In genomic region chr16:700684-701584, GRCh38 we compare ENCODE assay signal across 2 cellular contexts.
A peak's percentile ranks its signal among the peaks of the same experiment; 100 is the strongest.
TF ChIP-seq lines count a peak whose summit lies in the region.

No MANE protein-coding gene starts in this region.

TF ChIP-seq in HEK293, 187 proteins besides CTCF, POLR2A, EP300 and RAD21 (continued from another document and continues in another):
- no peak for TF ChIP-seq PRDM4 (tag by site-specific recombination; IDR thresholded peaks at IDR 0.05)
- peak; percentile 82 for TF ChIP-seq REST (tag by site-specific recombination; IDR thresholded peaks at IDR 0.05)
- TF ChIP-seq ZNF747 (tag by site-specific recombination; IDR thresholded peaks at IDR 0.05) = no peak
- TF ChIP-seq ZFP69B (tag by site-specific recombination; IDR thresholded peaks at IDR 0.05) = no peak
- TF ChIP-seq ZNF157 (tag by site-specific recombination; IDR thresholded peaks at IDR 0.05) = no peak
- peak; percentile 6; the same call in 1 of the 2 replicates for TF ChIP-seq ZIC2 (tag by site-specific recombination; IDR thresholded peaks at IDR 0.05)
- TF ChIP-seq ZNF292 (tag by site-specific recombination; IDR thresholded peaks at IDR 0.05; ENCODE audit: borderline replicate concordance, low read depth) = no peak
- TF ChIP-seq ZNF202 (tag by site-specific recombination; IDR thresholded peaks at IDR 0.05; ENCODE audit: borderline replicate concordance) = no peak
- TF ChIP-seq, protein P1, sequence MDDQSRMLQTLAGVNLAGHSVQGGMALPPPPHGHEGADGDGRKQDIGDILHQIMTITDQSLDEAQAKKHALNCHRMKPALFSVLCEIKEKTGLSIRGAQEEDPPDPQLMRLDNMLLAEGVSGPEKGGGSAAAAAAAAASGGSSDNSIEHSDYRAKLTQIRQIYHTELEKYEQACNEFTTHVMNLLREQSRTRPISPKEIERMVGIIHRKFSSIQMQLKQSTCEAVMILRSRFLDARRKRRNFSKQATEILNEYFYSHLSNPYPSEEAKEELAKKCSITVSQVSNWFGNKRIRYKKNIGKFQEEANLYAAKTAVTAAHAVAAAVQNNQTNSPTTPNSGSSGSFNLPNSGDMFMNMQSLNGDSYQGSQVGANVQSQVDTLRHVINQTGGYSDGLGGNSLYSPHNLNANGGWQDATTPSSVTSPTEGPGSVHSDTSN (CRISPR knock-in tag; IDR thresholded peaks at IDR 0.05) = peak; percentile 90
- no peak for TF ChIP-seq ZNF362 (tag by site-specific recombination; IDR thresholded peaks at IDR 0.05)
- TF ChIP-seq ZNF391 (tag by site-specific recombination; IDR thresholded peaks at IDR 0.05; ENCODE audit: borderline replicate concordance, low read depth) = no peak
- no peak for TF ChIP-seq ZNF23 (tag by site-specific recombination; IDR thresholded peaks at IDR 0.05; ENCODE audit: borderline replicate concordance)
- no peak for TF ChIP-seq KLF8 (tag by site-specific recombination; IDR thresholded peaks at IDR 0.05)
- TF ChIP-seq SALL2 (tag by site-specific recombination; IDR thresholded peaks at IDR 0.05; ENCODE audit: borderline replicate concordance) = no peak
- TF ChIP-seq, protein P2, sequence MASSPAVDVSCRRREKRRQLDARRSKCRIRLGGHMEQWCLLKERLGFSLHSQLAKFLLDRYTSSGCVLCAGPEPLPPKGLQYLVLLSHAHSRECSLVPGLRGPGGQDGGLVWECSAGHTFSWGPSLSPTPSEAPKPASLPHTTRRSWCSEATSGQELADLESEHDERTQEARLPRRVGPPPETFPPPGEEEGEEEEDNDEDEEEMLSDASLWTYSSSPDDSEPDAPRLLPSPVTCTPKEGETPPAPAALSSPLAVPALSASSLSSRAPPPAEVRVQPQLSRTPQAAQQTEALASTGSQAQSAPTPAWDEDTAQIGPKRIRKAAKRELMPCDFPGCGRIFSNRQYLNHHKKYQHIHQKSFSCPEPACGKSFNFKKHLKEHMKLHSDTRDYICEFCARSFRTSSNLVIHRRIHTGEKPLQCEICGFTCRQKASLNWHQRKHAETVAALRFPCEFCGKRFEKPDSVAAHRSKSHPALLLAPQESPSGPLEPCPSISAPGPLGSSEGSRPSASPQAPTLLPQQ (tag by site-specific recombination; IDR thresholded peaks at IDR 0.05) = no peak
- TF ChIP-seq ZNF10 (tag by site-specific recombination; IDR thresholded peaks at IDR 0.05) = no peak

TF ChIP-seq in WTC11, 78 proteins besides CTCF, POLR2A, EP300 and RAD21 (continued from another document and continues in another):
- TF ChIP-seq AR (CRISPR knock-in tag; IDR thresholded peaks at IDR 0.05) = no peak
- TF ChIP-seq HMGA2 (CRISPR knock-in tag; IDR thresholded peaks at IDR 0.05) = no peak
- TF ChIP-seq, protein P3, sequence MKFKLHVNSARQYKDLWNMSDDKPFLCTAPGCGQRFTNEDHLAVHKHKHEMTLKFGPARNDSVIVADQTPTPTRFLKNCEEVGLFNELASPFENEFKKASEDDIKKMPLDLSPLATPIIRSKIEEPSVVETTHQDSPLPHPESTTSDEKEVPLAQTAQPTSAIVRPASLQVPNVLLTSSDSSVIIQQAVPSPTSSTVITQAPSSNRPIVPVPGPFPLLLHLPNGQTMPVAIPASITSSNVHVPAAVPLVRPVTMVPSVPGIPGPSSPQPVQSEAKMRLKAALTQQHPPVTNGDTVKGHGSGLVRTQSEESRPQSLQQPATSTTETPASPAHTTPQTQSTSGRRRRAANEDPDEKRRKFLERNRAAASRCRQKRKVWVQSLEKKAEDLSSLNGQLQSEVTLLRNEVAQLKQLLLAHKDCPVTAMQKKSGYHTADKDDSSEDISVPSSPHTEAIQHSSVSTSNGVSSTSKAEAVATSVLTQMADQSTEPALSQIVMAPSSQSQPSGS (CRISPR knock-in tag; IDR thresholded peaks at IDR 0.05; ENCODE audit: borderline replicate concordance, low read depth) = no peak
- TF ChIP-seq, protein P4, sequence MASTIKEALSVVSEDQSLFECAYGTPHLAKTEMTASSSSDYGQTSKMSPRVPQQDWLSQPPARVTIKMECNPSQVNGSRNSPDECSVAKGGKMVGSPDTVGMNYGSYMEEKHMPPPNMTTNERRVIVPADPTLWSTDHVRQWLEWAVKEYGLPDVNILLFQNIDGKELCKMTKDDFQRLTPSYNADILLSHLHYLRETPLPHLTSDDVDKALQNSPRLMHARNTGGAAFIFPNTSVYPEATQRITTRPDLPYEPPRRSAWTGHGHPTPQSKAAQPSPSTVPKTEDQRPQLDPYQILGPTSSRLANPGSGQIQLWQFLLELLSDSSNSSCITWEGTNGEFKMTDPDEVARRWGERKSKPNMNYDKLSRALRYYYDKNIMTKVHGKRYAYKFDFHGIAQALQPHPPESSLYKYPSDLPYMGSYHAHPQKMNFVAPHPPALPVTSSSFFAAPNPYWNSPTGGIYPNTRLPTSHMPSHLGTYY (CRISPR knock-in tag; IDR thresholded peaks at IDR 0.05) = no peak
- peak; percentile 89; the same call in 1 of the 2 replicates for TF ChIP-seq SMAD4 (CRISPR knock-in tag; IDR thresholded peaks at IDR 0.05)
- TF ChIP-seq ESRRA (CRISPR knock-in tag; IDR thresholded peaks at IDR 0.05; ENCODE audit: borderline replicate concordance) = peak; percentile 97
- TF ChIP-seq USF2 (CRISPR knock-in tag; IDR thresholded peaks at IDR 0.05) = peak; percentile 38; the same call in 1 of the 2 replicates
- 0 out of 2 replicates have a peak, but pooled peaks have one; percentile 15 for TF ChIP-seq GABPB1 (CRISPR knock-in tag; IDR thresholded peaks at IDR 0.05)
- TF ChIP-seq KAT7 (CRISPR knock-in tag; IDR thresholded peaks at IDR 0.05; ENCODE audit: borderline replicate concordance) = peak; percentile 84; the same call in 1 of the 2 replicates
- TF ChIP-seq CREM (CRISPR knock-in tag; IDR thresholded peaks at IDR 0.05) = peak; percentile 88
- 0 out of 2 replicates have a peak, but pooled peaks have one; percentile 40 for TF ChIP-seq ZBTB21 (CRISPR knock-in tag; IDR thresholded peaks at IDR 0.05; ENCODE audit: borderline replicate concordance)
- TF ChIP-seq, protein P5, sequence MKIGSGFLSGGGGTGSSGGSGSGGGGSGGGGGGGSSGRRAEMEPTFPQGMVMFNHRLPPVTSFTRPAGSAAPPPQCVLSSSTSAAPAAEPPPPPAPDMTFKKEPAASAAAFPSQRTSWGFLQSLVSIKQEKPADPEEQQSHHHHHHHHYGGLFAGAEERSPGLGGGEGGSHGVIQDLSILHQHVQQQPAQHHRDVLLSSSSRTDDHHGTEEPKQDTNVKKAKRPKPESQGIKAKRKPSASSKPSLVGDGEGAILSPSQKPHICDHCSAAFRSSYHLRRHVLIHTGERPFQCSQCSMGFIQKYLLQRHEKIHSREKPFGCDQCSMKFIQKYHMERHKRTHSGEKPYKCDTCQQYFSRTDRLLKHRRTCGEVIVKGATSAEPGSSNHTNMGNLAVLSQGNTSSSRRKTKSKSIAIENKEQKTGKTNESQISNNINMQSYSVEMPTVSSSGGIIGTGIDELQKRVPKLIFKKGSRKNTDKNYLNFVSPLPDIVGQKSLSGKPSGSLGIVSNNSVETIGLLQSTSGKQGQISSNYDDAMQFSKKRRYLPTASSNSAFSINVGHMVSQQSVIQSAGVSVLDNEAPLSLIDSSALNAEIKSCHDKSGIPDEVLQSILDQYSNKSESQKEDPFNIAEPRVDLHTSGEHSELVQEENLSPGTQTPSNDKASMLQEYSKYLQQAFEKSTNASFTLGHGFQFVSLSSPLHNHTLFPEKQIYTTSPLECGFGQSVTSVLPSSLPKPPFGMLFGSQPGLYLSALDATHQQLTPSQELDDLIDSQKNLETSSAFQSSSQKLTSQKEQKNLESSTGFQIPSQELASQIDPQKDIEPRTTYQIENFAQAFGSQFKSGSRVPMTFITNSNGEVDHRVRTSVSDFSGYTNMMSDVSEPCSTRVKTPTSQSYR (CRISPR knock-in tag; IDR thresholded peaks at IDR 0.05) = no peak
- TF ChIP-seq CDX4 (CRISPR knock-in tag; IDR thresholded peaks at IDR 0.05; ENCODE audit: borderline replicate concordance) = no peak
- TF ChIP-seq, protein P6, sequence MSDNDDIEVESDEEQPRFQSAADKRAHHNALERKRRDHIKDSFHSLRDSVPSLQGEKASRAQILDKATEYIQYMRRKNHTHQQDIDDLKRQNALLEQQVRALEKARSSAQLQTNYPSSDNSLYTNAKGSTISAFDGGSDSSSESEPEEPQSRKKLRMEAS (CRISPR knock-in tag; IDR thresholded peaks at IDR 0.05) = peak; percentile 42; the same call in 1 of the 2 replicates
- TF ChIP-seq RELA (CRISPR knock-in tag; IDR thresholded peaks at IDR 0.05; ENCODE audit: borderline replicate concordance) = peak; percentile 88
- peak; percentile 93 for TF ChIP-seq ZNF219 (CRISPR knock-in tag; IDR thresholded peaks at IDR 0.05; ENCODE audit: borderline replicate concordance)
- no peak for TF ChIP-seq ATF6 (CRISPR knock-in tag; IDR thresholded peaks at IDR 0.05)
- no peak for TF ChIP-seq USF1 (CRISPR knock-in tag; IDR thresholded peaks at IDR 0.05)
- TF ChIP-seq IRF2 (CRISPR knock-in tag; IDR thresholded peaks at IDR 0.05; ENCODE audit: borderline replicate concordance, low read depth) = 0 out of 2 replicates have a peak, but pooled peaks have one; percentile 75
- peak; percentile 86 for TF ChIP-seq FOXK1 (CRISPR knock-in tag; IDR thresholded peaks at IDR 0.05)
- TF ChIP-seq, protein P7, sequence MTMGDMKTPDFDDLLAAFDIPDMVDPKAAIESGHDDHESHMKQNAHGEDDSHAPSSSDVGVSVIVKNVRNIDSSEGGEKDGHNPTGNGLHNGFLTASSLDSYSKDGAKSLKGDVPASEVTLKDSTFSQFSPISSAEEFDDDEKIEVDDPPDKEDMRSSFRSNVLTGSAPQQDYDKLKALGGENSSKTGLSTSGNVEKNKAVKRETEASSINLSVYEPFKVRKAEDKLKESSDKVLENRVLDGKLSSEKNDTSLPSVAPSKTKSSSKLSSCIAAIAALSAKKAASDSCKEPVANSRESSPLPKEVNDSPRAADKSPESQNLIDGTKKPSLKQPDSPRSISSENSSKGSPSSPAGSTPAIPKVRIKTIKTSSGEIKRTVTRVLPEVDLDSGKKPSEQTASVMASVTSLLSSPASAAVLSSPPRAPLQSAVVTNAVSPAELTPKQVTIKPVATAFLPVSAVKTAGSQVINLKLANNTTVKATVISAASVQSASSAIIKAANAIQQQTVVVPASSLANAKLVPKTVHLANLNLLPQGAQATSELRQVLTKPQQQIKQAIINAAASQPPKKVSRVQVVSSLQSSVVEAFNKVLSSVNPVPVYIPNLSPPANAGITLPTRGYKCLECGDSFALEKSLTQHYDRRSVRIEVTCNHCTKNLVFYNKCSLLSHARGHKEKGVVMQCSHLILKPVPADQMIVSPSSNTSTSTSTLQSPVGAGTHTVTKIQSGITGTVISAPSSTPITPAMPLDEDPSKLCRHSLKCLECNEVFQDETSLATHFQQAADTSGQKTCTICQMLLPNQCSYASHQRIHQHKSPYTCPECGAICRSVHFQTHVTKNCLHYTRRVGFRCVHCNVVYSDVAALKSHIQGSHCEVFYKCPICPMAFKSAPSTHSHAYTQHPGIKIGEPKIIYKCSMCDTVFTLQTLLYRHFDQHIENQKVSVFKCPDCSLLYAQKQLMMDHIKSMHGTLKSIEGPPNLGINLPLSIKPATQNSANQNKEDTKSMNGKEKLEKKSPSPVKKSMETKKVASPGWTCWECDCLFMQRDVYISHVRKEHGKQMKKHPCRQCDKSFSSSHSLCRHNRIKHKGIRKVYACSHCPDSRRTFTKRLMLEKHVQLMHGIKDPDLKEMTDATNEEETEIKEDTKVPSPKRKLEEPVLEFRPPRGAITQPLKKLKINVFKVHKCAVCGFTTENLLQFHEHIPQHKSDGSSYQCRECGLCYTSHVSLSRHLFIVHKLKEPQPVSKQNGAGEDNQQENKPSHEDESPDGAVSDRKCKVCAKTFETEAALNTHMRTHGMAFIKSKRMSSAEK (CRISPR knock-in tag; IDR thresholded peaks at IDR 0.05; ENCODE audit: borderline replicate concordance) = no peak
- TF ChIP-seq JAZF1 (CRISPR knock-in tag; IDR thresholded peaks at IDR 0.05) = no peak
